In the genomic region with DNA sequence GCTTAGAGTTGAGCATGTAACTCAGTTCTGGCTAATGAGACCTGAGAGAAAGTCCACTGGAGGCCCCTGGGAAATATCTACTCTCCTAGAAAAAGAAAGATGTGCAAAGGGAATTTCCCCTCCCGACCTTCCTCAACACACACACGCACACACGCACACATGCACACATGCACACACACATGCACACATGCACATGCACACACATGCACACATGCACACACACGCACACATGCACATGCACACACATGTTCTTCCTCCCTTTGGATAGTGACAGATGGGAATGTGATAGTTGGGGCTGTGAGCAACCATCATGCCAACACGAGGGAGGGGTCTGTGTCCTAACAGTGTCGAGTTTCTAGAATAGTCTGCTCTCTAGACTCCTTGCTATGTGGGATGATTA, we compare ENCODE assay signal across 25 cellular contexts.
"Had no signal": no experiment of that assay in that cellular context is flagged by ENCODE, and none has a peak within 500 bp of the region (broad histone marks: within the 10 kb centered on the region; RNA-seq: fewer than 3 reads in every experiment).

No MANE protein-coding gene starts in this region.

- H2AFZ ChIP-seq: neural progenitor cell had no signal

- H3K4me3 Mint-ChIP-seq: mesothelial cell of epicardium; naive B cell; natural killer cell; nephron progenitor cell; neural progenitor cell; stimulated activated memory B cell treated with anti-CD40 and anti-IgM and Interleukin-4, amounts not matched to agents 10 μg/mL and 1 μg/mL and 100 μg/mL, for 72 hours; stimulated activated naive CD8-positive, alpha-beta T cell treated with anti-CD3 and anti-CD28 coated beads, Interleukin-15, amount 100 ng/mL, for 72 hours; type B pancreatic cell had no signal

- H3K36me3 ChIP-seq: left ventricle myocardium inferior, neural progenitor cell, ovary, right atrium auricular region, tibial nerve, vagina had no signal

- DNase-seq: islet precursor cell; left ventricle myocardium inferior; mesendoderm; naive B cell; natural killer cell; nephron progenitor cell; ovary; stimulated activated CD4-positive, alpha-beta T cell treated with anti-CD3 and anti-CD28 coated beads, Interleukin-12 subunit alpha, Interleukin-12 subunit beta, amount 100 ng/mL, for 4 hours; stimulated activated CD4-positive, alpha-beta T cell treated with anti-CD3 and anti-CD28 coated beads, Interleukin-15, amount 100 ng/mL, for 24 hours; stimulated activated CD4-positive, alpha-beta T cell treated with anti-CD3 and anti-CD28 coated beads, Interleukin-2, amount 100 ng/mL, for 24 hours; stimulated activated CD4-positive, alpha-beta T cell treated with anti-CD3 and anti-CD28 coated beads, Interleukin-4, amount 100 ng/mL, for 1 hour; stimulated activated naive CD4-positive, alpha-beta T cell treated with Interleukin-2 at 50 U/mL for 16 hours; stimulated activated naive CD8-positive, alpha-beta T cell treated with anti-CD3 and anti-CD28 coated beads, Interleukin-15, amount 100 ng/mL, for 72 hours; substantia nigra had no signal

- H3K4me1 ChIP-seq: tibial nerve, vagina had no signal

- H3K27ac ChIP-seq: left ventricle myocardium inferior, neural progenitor cell, ovary, right atrium auricular region, skin epidermis, tibial nerve, vagina had no signal

- H3K27me3 Mint-ChIP-seq: naive B cell; progenitor cell of endocrine pancreas; stimulated activated memory B cell treated with anti-CD40 and anti-IgM and Interleukin-4, amounts not matched to agents 10 μg/mL and 1 μg/mL and 100 μg/mL, for 72 hours; stimulated activated naive CD8-positive, alpha-beta T cell treated with anti-CD3 and anti-CD28 coated beads, Interleukin-15, amount 100 ng/mL, for 72 hours; type B pancreatic cell had no signal

- H3K9ac ChIP-seq: neural progenitor cell had no signal

- H3K9me3 Mint-ChIP-seq: mesothelial cell of epicardium, nephron progenitor cell, neural progenitor cell, type B pancreatic cell had no signal

- H3K27ac Mint-ChIP-seq: mesothelial cell of epicardium; naive B cell; natural killer cell; nephron progenitor cell; neural progenitor cell; progenitor cell of endocrine pancreas; stimulated activated memory B cell treated with anti-CD40 and anti-IgM and Interleukin-4, amounts not matched to agents 10 μg/mL and 1 μg/mL and 100 μg/mL, for 72 hours; stimulated activated naive CD8-positive, alpha-beta T cell treated with anti-CD3 and anti-CD28 coated beads, Interleukin-15, amount 100 ng/mL, for 72 hours; type B pancreatic cell had no signal

- H3K4me2 ChIP-seq: neural progenitor cell had no signal

- H3K4me1 Mint-ChIP-seq: naive B cell; natural killer cell; stimulated activated memory B cell treated with anti-CD40 and anti-IgM and Interleukin-4, amounts not matched to agents 10 μg/mL and 1 μg/mL and 100 μg/mL, for 72 hours; stimulated activated naive CD8-positive, alpha-beta T cell treated with anti-CD3 and anti-CD28 coated beads, Interleukin-15, amount 100 ng/mL, for 72 hours had no signal

- H3K9me3 ChIP-seq: left ventricle myocardium inferior, ovary, right atrium auricular region, tibial nerve, vagina had no signal

- ATAC-seq: natural killer cell; sciatic nerve; stimulated activated memory B cell treated with anti-CD40 and anti-IgM and Interleukin-4, amounts not matched to agents 10 μg/mL and 1 μg/mL and 100 μg/mL, for 72 hours; stimulated activated naive CD8-positive, alpha-beta T cell treated with anti-CD3 and anti-CD28 coated beads, Interleukin-15, amount 100 ng/mL, for 72 hours had no signal

- H3K4me3 ChIP-seq: left ventricle myocardium inferior, lung, neural progenitor cell, ovary, right atrium auricular region, skin epidermis, tibial nerve, vagina had no signal

- H3K27me3 ChIP-seq: neural progenitor cell, ovary, right atrium auricular region, tibial nerve, vagina had no signal

- H3K36me3 Mint-ChIP-seq: mesothelial cell of epicardium; naive B cell; natural killer cell; neural progenitor cell; stimulated activated memory B cell treated with anti-CD40 and anti-IgM and Interleukin-4, amounts not matched to agents 10 μg/mL and 1 μg/mL and 100 μg/mL, for 72 hours; type B pancreatic cell had no signal
